In the genomic region with DNA sequence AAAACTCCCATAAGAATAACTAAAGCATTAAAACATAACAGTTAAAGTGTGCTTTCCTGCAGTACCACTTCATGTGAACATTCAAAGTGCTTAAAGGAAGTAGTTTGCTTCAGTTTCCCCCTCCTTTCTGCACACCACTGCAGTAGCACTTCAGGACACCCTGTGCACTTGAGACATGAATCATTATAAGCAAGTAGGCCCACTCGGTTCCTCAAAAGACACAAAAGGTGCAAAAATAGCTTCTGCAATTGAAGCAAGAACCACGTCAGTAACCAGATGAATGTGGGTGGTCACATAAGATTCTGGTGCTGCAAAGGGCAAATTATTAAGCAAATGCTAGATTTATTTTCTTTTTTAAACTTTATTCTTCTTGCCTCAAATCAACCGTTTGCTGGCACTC, we compare ENCODE assay signal across 10 cellular contexts.
DNase-seq lines count a peak whose midpoint lies in the region; ATAC-seq and TF ChIP-seq lines count a peak whose summit lies in the region.
"Had no signal": no experiment of that assay in that cellular context is flagged by ENCODE, and none has a peak within 500 bp of the region (broad histone marks: within the 10 kb centered on the region; RNA-seq: fewer than 3 reads in every experiment).

No MANE protein-coding gene starts in this region.

- DNase-seq in GM10266 (ENCODE audit: extremely low spot score): peak; percentile 60
- peak; percentile 11 for DNase-seq in astrocyte of the hippocampus (ENCODE audit: low read depth, low spot score)
- no peak for DNase-seq in activated effector memory CD4-positive, alpha-beta T cell treated with anti-CD3 and anti-CD28 coated beads, Interleukin-2, amount 50 U/mL, for 16 hours
- DNase-seq in WERI-Rb-1: no peak
- DNase-seq in NCI-H187 treated with DMSO at 0.1 percent for 48 hours (lab: John Stamatoyannopoulos, UW): no peak
- DNase-seq in activated CD4-positive, alpha-beta T cell treated with anti-CD3 and anti-CD28 coated beads, Interleukin-2, amount 50 U/mL, for 1 hour: no peak
- DNase-seq: right lobe of liver had no signal

- peak; percentile 99 for ATAC-seq in GM19372 (IDR thresholded peaks at IDR 0.05; ENCODE audit: low read depth, unreplicated experiment)
- ATAC-seq in HG03139 (IDR thresholded peaks at IDR 0.05; ENCODE audit: unreplicated experiment): peak; percentile 99

- H3K27me3 ChIP-seq in WERI-Rb-1 (ENCODE audit: insufficient read depth, low read depth, severe bottlenecking): no peaks in the 10 kb centered on the region
- H3K27me3 ChIP-seq: right lobe of liver had no signal

- H3K27ac ChIP-seq in WERI-Rb-1: no peak overlapping the region
- H3K27ac ChIP-seq: epithelial cell of prostate, right lobe of liver had no signal

- TF ChIP-seq CTCF in GM10266 (IDR thresholded peaks at IDR 0.05; ENCODE audit: control insufficient read depth, insufficient read depth, low read depth, missing control alignments) (no peak), WERI-Rb-1 (IDR thresholded peaks at IDR 0.05; ENCODE audit: low read depth, low read length) (no peak)

- H3K4me3 ChIP-seq in WERI-Rb-1 (ENCODE audit: low read depth, low read length): no peak overlapping the region
- H3K4me3 ChIP-seq: right lobe of liver had no signal

- H3K9me3 ChIP-seq in WERI-Rb-1 (ENCODE audit: severe bottlenecking): no peaks in the 10 kb centered on the region
- H3K9me3 ChIP-seq: right lobe of liver had no signal

- H3K36me3 ChIP-seq in WERI-Rb-1: no peaks in the 10 kb centered on the region
- H3K36me3 ChIP-seq: right lobe of liver had no signal

Comparison
In these comparisons a context has a peak if more than half of its experiments do, and no peak if none do; other contexts are left out.
1. DNase-seq: peak in GM10266 (single experiment) and astrocyte of the hippocampus (single experiment); none in activated effector memory CD4-positive, alpha-beta T cell treated with anti-CD3 and anti-CD28 coated beads, Interleukin-2, amount 50 U/mL, for 16 hours (single experiment), WERI-Rb-1 (single experiment), NCI-H187 treated with DMSO at 0.1 percent for 48 hours (single experiment) and activated CD4-positive, alpha-beta T cell treated with anti-CD3 and anti-CD28 coated beads, Interleukin-2, amount 50 U/mL, for 1 hour (single experiment).